26 cellular contexts compared by ENCODE assay signal in the genomic region with DNA sequence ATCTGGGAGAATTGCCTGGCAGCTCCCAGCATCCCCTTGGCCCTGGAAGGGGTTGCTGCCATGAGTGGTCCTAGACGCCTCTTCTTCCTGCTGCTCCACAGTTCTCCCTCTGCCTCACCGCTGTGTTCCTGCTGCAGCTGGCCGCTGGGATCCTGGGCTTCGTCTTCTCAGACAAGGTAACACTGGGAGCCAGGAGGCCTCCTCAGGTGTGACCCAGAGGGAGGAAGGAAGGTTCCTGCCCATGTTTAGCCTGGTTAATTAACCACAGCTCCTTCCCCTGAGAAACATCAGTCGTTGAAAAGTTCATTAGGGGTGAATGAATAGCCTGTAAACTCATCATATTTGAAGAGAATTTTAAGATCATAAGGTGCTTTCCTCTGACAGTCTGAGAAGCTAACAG. TPM values are rescaled to one million over a fixed set of nuclear protein-coding genes. Genes with fewer than 3 reads are reported as not detected.
"Had no signal": no experiment of that assay in that cellular context is flagged by ENCODE, and none has a peak within 500 bp of the region (broad histone marks: within the 10 kb centered on the region; RNA-seq: fewer than 3 reads in every experiment).

No MANE protein-coding gene starts in this region.

- H3K4me1 ChIP-seq: upper lobe of left lung, vagina had no signal

- H3K36me3 ChIP-seq: neural progenitor cell, upper lobe of left lung, vagina had no signal

- H3K27me3 Mint-ChIP-seq: activated CD8-positive, alpha-beta T cell treated with anti-CD3 and anti-CD28 coated beads for 36 hours; stimulated activated naive CD8-positive, alpha-beta T cell treated with anti-CD3 and anti-CD28 coated beads, Interleukin-15, amount 100 ng/mL, for 72 hours had no signal

- H3K4me3 ChIP-seq: heart left ventricle, neural progenitor cell, skin epidermis, upper lobe of left lung, vagina had no signal

- H2AFZ ChIP-seq: neural progenitor cell had no signal

- H3K27me3 ChIP-seq: heart left ventricle, neural progenitor cell, vagina had no signal

- H3K9me3 Mint-ChIP-seq: activated CD8-positive, alpha-beta T cell treated with anti-CD3 and anti-CD28 coated beads for 36 hours; activated T-cell treated with anti-CD3 and anti-CD28 coated beads, Interleukin-2, amount 50 U/mL, for 4 hours; activated T-helper 17 cell treated with anti-CD3 and anti-CD28 coated beads, Interleukin-2, amount 50 U/mL, for 72 hours; endodermal cell; naive thymus-derived CD4-positive, alpha-beta T cell; stimulated activated naive CD8-positive, alpha-beta T cell treated with anti-CD3 and anti-CD28 coated beads, Interleukin-15, amount 100 ng/mL, for 72 hours; T-helper 1 cell treated with Interleukin-12 subunit alpha and Interleukin-12 subunit beta and Interleukin-4 antibody, amounts not matched to agents 30 μg/mL and 1 μg/mL, for 36 hours had no signal

- ATAC-seq: activated CD8-positive, alpha-beta T cell treated with anti-CD3 and anti-CD28 coated beads for 36 hours; activated T-cell treated with anti-CD3 and anti-CD28 coated beads, Interleukin-2, amount 50 U/mL, for 4 hours; activated T-helper 17 cell treated with anti-CD3 and anti-CD28 coated beads, Interleukin-2, amount 50 U/mL, for 72 hours; heart left ventricle; left ventricle myocardium superior; naive thymus-derived CD4-positive, alpha-beta T cell; sciatic nerve; stimulated activated naive CD8-positive, alpha-beta T cell treated with anti-CD3 and anti-CD28 coated beads, Interleukin-15, amount 100 ng/mL, for 72 hours had no signal

- H3K27ac Mint-ChIP-seq: activated CD8-positive, alpha-beta T cell treated with anti-CD3 and anti-CD28 coated beads for 36 hours; activated T-helper 17 cell treated with anti-CD3 and anti-CD28 coated beads, Interleukin-2, amount 50 U/mL, for 72 hours; endodermal cell; mesothelial cell of epicardium; naive thymus-derived CD4-positive, alpha-beta T cell; neural progenitor cell; T-helper 1 cell treated with Interleukin-12 subunit alpha and Interleukin-12 subunit beta and Interleukin-4 antibody, amounts not matched to agents 30 μg/mL and 1 μg/mL, for 36 hours had no signal

- H3K4me3 Mint-ChIP-seq: activated CD8-positive, alpha-beta T cell treated with anti-CD3 and anti-CD28 coated beads for 36 hours; activated T-cell treated with anti-CD3 and anti-CD28 coated beads, Interleukin-2, amount 50 U/mL, for 4 hours; activated T-helper 17 cell treated with anti-CD3 and anti-CD28 coated beads, Interleukin-2, amount 50 U/mL, for 72 hours; endodermal cell; mesothelial cell of epicardium; naive thymus-derived CD4-positive, alpha-beta T cell; neural progenitor cell; stimulated activated naive CD8-positive, alpha-beta T cell treated with anti-CD3 and anti-CD28 coated beads, Interleukin-15, amount 100 ng/mL, for 72 hours; T-helper 1 cell treated with Interleukin-12 subunit alpha and Interleukin-12 subunit beta and Interleukin-4 antibody, amounts not matched to agents 30 μg/mL and 1 μg/mL, for 36 hours had no signal

- H3K9me3 ChIP-seq: heart left ventricle, upper lobe of left lung, vagina had no signal

- H3K4me2 ChIP-seq: neural progenitor cell had no signal

- H3K36me3 Mint-ChIP-seq: mesothelial cell of epicardium had no signal

- H3K4me1 Mint-ChIP-seq: activated T-helper 17 cell treated with anti-CD3 and anti-CD28 coated beads, Interleukin-2, amount 50 U/mL, for 72 hours; endodermal cell; mesothelial cell of epicardium had no signal

- DNase-seq: activated CD4-positive, alpha-beta T cell treated with anti-CD3 and anti-CD28 coated beads for 1 hour; activated CD4-positive, alpha-beta T cell treated with anti-CD3 and anti-CD28 coated beads, Interleukin-2, amount 50 U/mL, for 1 hour; activated CD8-positive, alpha-beta T cell treated with anti-CD3 and anti-CD28 coated beads for 36 hours; activated gamma-delta T cell treated with Interleukin-2 at 50 U/mL for 16 hours; activated naive CD4-positive, alpha-beta T cell treated with anti-CD3 and anti-CD28 coated beads, Interleukin-2, amount 50 U/mL, for 16 hours; activated T-cell treated with anti-CD3 and anti-CD28 coated beads, Interleukin-2, amount 50 U/mL, for 4 hours; amygdala; caudate nucleus; endodermal cell; foreskin fibroblast; heart left ventricle; left ventricle myocardium superior; naive thymus-derived CD4-positive, alpha-beta T cell; stimulated activated CD4-positive, alpha-beta T cell treated with anti-CD3 and anti-CD28 coated beads, Interleukin-12 subunit alpha, Interleukin-12 subunit beta, amount 100 ng/mL, for 4 hours; stimulated activated CD4-positive, alpha-beta T cell treated with anti-CD3 and anti-CD28 coated beads, Interleukin-4, amount 100 ng/mL, for 1 hour; stimulated activated naive CD8-positive, alpha-beta T cell treated with anti-CD3 and anti-CD28 coated beads, Interleukin-15, amount 100 ng/mL, for 72 hours; substantia nigra; T1000; upper lobe of left lung had no signal

- H3K9ac ChIP-seq: neural progenitor cell had no signal

- H3K27ac ChIP-seq: heart left ventricle, neural progenitor cell, skin epidermis, upper lobe of left lung, vagina had no signal

RNA-seq across cellular contexts. Expression of gene SMO, which starts 25.7 kb away (rescaled TPM):
- polyA plus RNA-seq: naive thymus-derived CD4-positive, alpha-beta T cell had no signal
